In genomic region chr2:113218283-113219091, GRCh38 we compare ENCODE assay signal across 10 cellular contexts. TPM values are rescaled to one million over a fixed set of nuclear protein-coding genes. Genes with fewer than 3 reads are reported as not detected.
DNase-seq lines count a peak whose midpoint lies in the region; FAIRE-seq and TF ChIP-seq lines count a peak whose summit lies in the region.
"Had no signal": no experiment of that assay in that cellular context is flagged by ENCODE, and none has a peak within 500 bp of the region (broad histone marks: within the 10 kb centered on the region; RNA-seq: fewer than 3 reads in every experiment).

No MANE protein-coding gene starts in this region.

- TF ChIP-seq EP300 in sigmoid colon (IDR thresholded peaks at IDR 0.05) = no peak

- peak overlapping the region; percentile 17 for H3K9ac ChIP-seq in adipocyte (ENCODE audit: low read length)

- DNase-seq in GM12892 (ENCODE audit: insufficient read length) (no peak), adipocyte (ENCODE audit: low read depth) (no peak), hepatocyte (ENCODE audit: low spot score) (peak; percentile 83), sigmoid colon (peak; percentile 84), iPS-NIHi11 (ENCODE audit: low spot score) (no peak), cerebellar nuclear complex (lab: John Stamatoyannopoulos, UW) (no peak), T1000 (lab: John Stamatoyannopoulos, UW) (no peak), COR-L47 (lab: John Stamatoyannopoulos, UW) (no peak)
- DNase-seq: IMR-90 had no signal

- WGBS in hepatocyte (ENCODE audit: low lambda C conversion rate, missing lambda C conversion rate) = 66% methylated on average over 8 of the region's 8 CpGs
- 17 to 57% methylated on average over 8 of the region's 8 CpGs for WGBS in sigmoid colon, 2 donors

- H3K4me3 ChIP-seq in adipocyte (ENCODE audit: low read length) (no peak overlapping the region), hepatocyte (no peak overlapping the region), sigmoid colon (no peak overlapping the region)

- H4K20me1 ChIP-seq in hepatocyte (ENCODE audit: insufficient read depth, poor library complexity, severe bottlenecking) = no peaks in the 10 kb centered on the region

- peak overlapping the region; percentile 46 for H3K4me2 ChIP-seq in hepatocyte

- TF ChIP-seq CTCF in hepatocyte (IDR thresholded peaks at IDR 0.05; ENCODE audit: poor library complexity) (no peak), sigmoid colon (IDR thresholded peaks at IDR 0.05) (no peak)

- intact Hi-C loops in sigmoid colon (cut with DNase I) = no loop called here

- H3K36me3 ChIP-seq in adipocyte (ENCODE audit: control insufficient read depth, insufficient read depth, low read length, severe bottlenecking) (no peaks in the 10 kb centered on the region), hepatocyte (replicated peaks; ENCODE audit: insufficient read depth, low read depth) (no peaks in the 10 kb centered on the region), sigmoid colon (no peaks in the 10 kb centered on the region)

- peak overlapping the region; percentile 94 for H3K27ac ChIP-seq in hepatocyte
- peak overlapping the region; percentile 32 to 61 (median 45) for H3K27ac ChIP-seq in sigmoid colon

- TF ChIP-seq POLR2A in GM12892 (IDR thresholded peaks at IDR 0.05; ENCODE audit: low read depth, low read length) (no peak), sigmoid colon (IDR thresholded peaks at IDR 0.05) (no peak)

- H3K27me3 ChIP-seq in adipocyte (replicated peaks; ENCODE audit: control insufficient read depth, insufficient read depth, low read length) (no peaks in the 10 kb centered on the region), hepatocyte (no peaks in the 10 kb centered on the region), sigmoid colon (no peaks in the 10 kb centered on the region)

- no peaks in the 10 kb centered on the region for H3K9me3 ChIP-seq in adipocyte (ENCODE audit: control insufficient read depth, low read length)
- H3K9me3 ChIP-seq in hepatocyte (ENCODE audit: low read depth) = no peaks in the 10 kb centered on the region
- no peaks in the 10 kb centered on the region for H3K9me3 ChIP-seq in sigmoid colon

- H2AFZ ChIP-seq in hepatocyte = no peak overlapping the region

- H3K79me2 ChIP-seq in hepatocyte = no peaks in the 10 kb centered on the region

- no peaks in the 10 kb centered on the region for H3K9me2 ChIP-seq in hepatocyte (replicated peaks; ENCODE audit: insufficient read depth)

- peak; percentile 21 for FAIRE-seq in GM12892 (lab: Jason Lieb, UNC)
- FAIRE-seq: G401.6 had no signal

- H3K4me1 ChIP-seq in adipocyte (ENCODE audit: control insufficient read depth, insufficient read depth, low read length) (peaks cover 27% of the 10 kb centered on the region), hepatocyte (ENCODE audit: insufficient read depth) (peaks cover 24% of the 10 kb centered on the region), sigmoid colon (peaks cover 0 to 21% (median 4%) of the 10 kb centered on the region in 4 donors)

RNA-seq across cellular contexts. Expression of gene PSD4, which starts 44.7 kb away (rescaled TPM):
- 34.7 TPM for polyA plus RNA-seq in GM12892 (2012; ENCODE audit: missing spikeins)
- total RNA-seq in hepatocyte (22.6 and 26.5 TPM in 2 replicates), sigmoid colon (1 to 10 TPM; 1.4 to 6.6 (median 2.0) TPM)
- polyA plus RNA-seq in hepatocyte (11.5 and 15.1 TPM in 2 replicates), sigmoid colon (10 to 100 TPM; 15.0 to 51.6 (median 22.9) TPM)

Comparison
In these comparisons a context has a peak if more than half of its experiments do, and no peak if none do; other contexts are left out.
1. DNase-seq: peak in hepatocyte (single experiment) and sigmoid colon (single experiment); none in GM12892 (single experiment), adipocyte (single experiment), iPS-NIHi11 (single experiment), cerebellar nuclear complex (0 of 2), T1000 (single experiment) and COR-L47 (single experiment).